14 cellular contexts compared by ENCODE assay signal in genomic region chr6:10418361-10418861, GRCh38. TPM values are rescaled to one million over a fixed set of nuclear protein-coding genes. Genes with fewer than 3 reads are reported as not detected.
DNase-seq lines count a peak whose midpoint lies in the region; ATAC-seq, FAIRE-seq and TF ChIP-seq lines count a peak whose summit lies in the region.
"Had no signal": no experiment of that assay in that cellular context is flagged by ENCODE, and none has a peak within 500 bp of the region (broad histone marks: within the 10 kb centered on the region; RNA-seq: fewer than 3 reads in every experiment).

No MANE protein-coding gene starts in this region.

- FAIRE-seq in K562 (lab: Jason Lieb, UNC) (no peak), kidney (lab: Jason Lieb, UNC) (no peak)

- no peak for TF ChIP-seq POLR2A in K562 (conservative IDR thresholded peaks at IDR 0.05)

- CTCF ChIA-PET in K562 (lab: Yijun Ruan, JAX; ENCODE audit: low intra/inter-chr PET ratio): no interaction called here

- no peaks in the 10 kb centered on the region for H3K9me1 ChIP-seq in K562 (ENCODE audit: control insufficient read depth, insufficient read depth, low read length)

- no peak for TF ChIP-seq EP300 in K562 (IDR thresholded peaks at IDR 0.05; ENCODE audit: low read length)

- H2AFZ ChIP-seq in K562 (ENCODE audit: low read depth, low read length): no peak overlapping the region

- POLR2A ChIA-PET in K562 (lab: Yijun Ruan, JAX): interaction anchor here (1.0 kb wide), 1 partner anchor 14 kb away, joined by 3 read pairs; no protein-coding TSS in a partner anchor

- no peak overlapping the region for H3K4me2 ChIP-seq in K562 (ENCODE audit: insufficient read depth, low read length)

- H3K4me3 ChIP-seq in K562 (no peak overlapping the region), kidney (ENCODE audit: low read length in 2 of 2) (peak overlapping the region; percentile 47 to 67)
- H3K4me3 ChIP-seq: body of pancreas, thyroid gland had no signal

- H3K9me3 ChIP-seq in K562 (replicated peaks; ENCODE audit: control insufficient read depth, insufficient read depth, low read depth, low read length) (no peaks in the 10 kb centered on the region), kidney (ENCODE audit: control insufficient read depth in 1 of 2, low read length in 2 of 2) (no peaks in the 10 kb centered on the region)
- H3K9me3 ChIP-seq: body of pancreas, thyroid gland had no signal

- ATAC-seq in HG02642 (IDR thresholded peaks at IDR 0.05; ENCODE audit: poor library complexity, unreplicated experiment) (peak; percentile 16), K562 (no peak), HG03159 (IDR thresholded peaks at IDR 0.05; ENCODE audit: unreplicated experiment) (no peak), HG02571 (IDR thresholded peaks at IDR 0.05; ENCODE audit: unreplicated experiment) (no peak)

- peaks cover 0 to 65% of the 10 kb centered on the region in 2 experiments; a peak in 3 of 5 replicates for H3K4me1 ChIP-seq in K562 (replicated peaks in 1 of 2; ENCODE audit: control insufficient read depth in 2 of 2, insufficient read depth in 2 of 2, low read length in 2 of 2)
- peaks cover 0 to 11% of the 10 kb centered on the region in 2 donors for H3K4me1 ChIP-seq in kidney (ENCODE audit: control insufficient read depth in 1 of 2, insufficient read depth in 1 of 2, low read depth in 1 of 2, low read length in 2 of 2)

- no peaks in the 10 kb centered on the region for H3K36me3 ChIP-seq in K562 (ENCODE audit: control insufficient read depth, insufficient read depth, low read length)
- H3K36me3 ChIP-seq in kidney (ENCODE audit: control insufficient read depth in 1 of 2, insufficient read depth in 2 of 2, low read length in 2 of 2): no peaks in the 10 kb centered on the region
- H3K36me3 ChIP-seq: thyroid gland had no signal

- no peak for DNase-seq in K562 (ENCODE audit: extremely low read depth in 1 of 4, low spot score in 3 of 4)
- no peak for DNase-seq in kidney
- DNase-seq in HK-2 (ENCODE audit: unreplicated experiment): no peak
- DNase-seq in GOT3 (lab: John Stamatoyannopoulos, UW): no peak
- DNase-seq: activated T-cell treated with anti-CD3 and anti-CD28 coated beads, Interleukin-2, amount 50 U/mL, for 72 hours; body of pancreas; NCI-H1048; stimulated activated CD4-positive, alpha-beta T cell treated with anti-CD3 and anti-CD28 coated beads, Interleukin-12 subunit alpha, Interleukin-12 subunit beta, amount 100 ng/mL, for 4 hours; thyroid gland had no signal

- H4K20me1 ChIP-seq in K562 (replicated peaks; ENCODE audit: control insufficient read depth, insufficient read depth, low read length): no peaks in the 10 kb centered on the region; the same call in 1 of the 2 replicates

- H3K27ac ChIP-seq in 22Rv1 (peak overlapping the region; percentile 99), K562 (ENCODE audit: extremely low read depth, low read depth, low read length) (no peak overlapping the region), kidney (ENCODE audit: low read depth in 2 of 2, low read length in 2 of 2) (peak overlapping the region; percentile 87 to 89)
- H3K27ac ChIP-seq: body of pancreas, thyroid gland had no signal

- no TSS peak for BruUV-seq in K562 (replicated peaks; lab: Mats Ljungman, UMichigan)

- in situ Hi-C loops in K562 (cut with MboI): no loop called here

- no peak for TF ChIP-seq RAD21 in K562 (CRISPR knock-in tag; conservative IDR thresholded peaks at IDR 0.05 in 1 of 2, IDR thresholded peaks at IDR 0.05 in 1 of 2)

- H3K79me2 ChIP-seq in K562 (ENCODE audit: control insufficient read depth, insufficient read depth, low read length): no peaks in the 10 kb centered on the region

- intact Hi-C loops in K562 (cut with micrococcal nuclease): no loop called here
- intact Hi-C loops in kidney (cut with DNase I): loop anchor here (10.0 kb wide), 1 partner anchor 384 kb away; no protein-coding TSS in a partner anchor

- H3K27me3 ChIP-seq in K562 (ENCODE audit: control insufficient read depth in 2 of 2, insufficient read depth in 2 of 2, low read length in 2 of 2): peaks cover 48 to 84% of the 10 kb centered on the region in 2 experiments

- TF ChIP-seq CTCF in 22Rv1 (IDR thresholded peaks at IDR 0.05) (no peak), K562 (IDR thresholded peaks at IDR 0.05 in 2 of 3, conservative IDR thresholded peaks at IDR 0.05 in 1 of 3; ENCODE audit: insufficient read depth in 2 of 3, low read depth in 1 of 3, low read length in 3 of 3) (no peak), kidney (IDR thresholded peaks at IDR 0.05; ENCODE audit: borderline replicate concordance, extremely low read depth, insufficient read depth) (no peak)

- H3K9ac ChIP-seq in K562 (ENCODE audit: insufficient read depth in 1 of 2, low read depth in 2 of 2, low read length in 2 of 2): no peak overlapping the region
- H3K9ac ChIP-seq in kidney (ENCODE audit: low read length in 2 of 2): peak overlapping the region in 1 of 2 donors; percentile 84

- WGBS in K562 (ENCODE audit: insufficient coverage, low coverage, missing lambda C conversion rate): 58% methylated on average over 18 of the region's 18 CpGs

TF ChIP-seq in K562, 482 proteins besides CTCF, POLR2A, EP300 and RAD21:
- TF ChIP-seq ZNF24 (IDR thresholded peaks at IDR 0.05) (no peak), SPI1 (IDR thresholded peaks at IDR 0.05; ENCODE audit: borderline replicate concordance, low read depth, low read length) (peak; percentile 49; the same call in 1 of the 2 replicates)

RNA-seq across cellular contexts. Expression of gene TFAP2A, which starts 3.5 kb away (rescaled TPM):
- total RNA-seq in K562 (2011; cell fraction: chromatin; rRNA removed; ENCODE audit: low replicate concordance): 0.51 and 0.55 TPM in 2 replicates
- 0.33 TPM in 1 of 2 replicates, not detected in the other for total RNA-seq in K562 (2011; cell fraction: nucleolus; rRNA removed)
- 0.29 and 0.61 TPM in 2 replicates for total RNA-seq in K562 (2011; cell fraction: nucleoplasm; rRNA removed)
- total RNA-seq in K562 (2014; rRNA removed): 0.33 TPM in 1 of 2 replicates, not detected in the other
- total RNA-seq in K562 (2014; rRNA removed; fragmentation: Illumina TruSeq; extraction: Trizol): 0.18 TPM in 1 of 2 replicates, not detected in the other
- total RNA-seq in K562 (2015; rRNA removed; fragmentation: Illumina TruSeq; extraction: Trizol): 0.11 and 0.22 TPM in 2 replicates
- total RNA-seq in K562 (2021): 0.40 and 0.53 TPM in 2 replicates
- 0.15 and 0.17 TPM in 2 replicates for polyA plus RNA-seq in K562 (2011; rRNA removed)
- 0.19 and 0.22 TPM in 2 replicates for polyA plus RNA-seq in K562 (2011; cell fraction: cytosol; rRNA removed)
- 0.24 and 0.46 TPM in 2 replicates for polyA plus RNA-seq in K562 (2011; cell fraction: nucleus; rRNA removed)
- polyA plus RNA-seq in K562 (2012): 0.29 and 0.42 TPM in 2 replicates
- polyA plus RNA-seq in K562 (2014; fragmentation: Illumina TruSeq; extraction: Trizol): 0.37 and 0.54 TPM in 2 replicates
- under 1 TPM; 0.14 to 0.20 TPM for polyA plus RNA-seq in K562 (2014; fragmentation: Nextera tagmentation; extraction: Ambion mirVana)
- polyA plus RNA-seq in K562 (2014; rRNA removed): 0.15 and 0.36 TPM in 2 replicates
- 0.12 and 0.28 TPM in 2 replicates for polyA minus RNA-seq in K562 (2011; rRNA and poly(A)+ RNA removed)
- polyA minus RNA-seq in K562 (2011; cell fraction: cytosol; rRNA and poly(A)+ RNA removed): 1.0 and 3.5 TPM in 2 replicates
- polyA minus RNA-seq in K562 (2011; cell fraction: nucleus; rRNA and poly(A)+ RNA removed): 0.40 and 0.56 TPM in 2 replicates
- total RNA-seq in kidney: 16.2 TPM
- 10.1 TPM for polyA plus RNA-seq in kidney (ENCODE audit: insufficient read depth, low read depth, low replicate concordance)
- total RNA-seq: body of pancreas, omental fat pad had no signal

Comparison
In these comparisons a context has a peak if more than half of its experiments do, and no peak if none do; other contexts are left out.
1. RNA of gene TFAP2A, which starts 3.5 kb away (total RNA-seq): 16.2 TPM in kidney (single experiment); 0.11 to 0.61 TPM in K562; every median in the first group is over 10 times any median in the second.